ENCODE assay signal across 8 cellular contexts in the genomic region with DNA sequence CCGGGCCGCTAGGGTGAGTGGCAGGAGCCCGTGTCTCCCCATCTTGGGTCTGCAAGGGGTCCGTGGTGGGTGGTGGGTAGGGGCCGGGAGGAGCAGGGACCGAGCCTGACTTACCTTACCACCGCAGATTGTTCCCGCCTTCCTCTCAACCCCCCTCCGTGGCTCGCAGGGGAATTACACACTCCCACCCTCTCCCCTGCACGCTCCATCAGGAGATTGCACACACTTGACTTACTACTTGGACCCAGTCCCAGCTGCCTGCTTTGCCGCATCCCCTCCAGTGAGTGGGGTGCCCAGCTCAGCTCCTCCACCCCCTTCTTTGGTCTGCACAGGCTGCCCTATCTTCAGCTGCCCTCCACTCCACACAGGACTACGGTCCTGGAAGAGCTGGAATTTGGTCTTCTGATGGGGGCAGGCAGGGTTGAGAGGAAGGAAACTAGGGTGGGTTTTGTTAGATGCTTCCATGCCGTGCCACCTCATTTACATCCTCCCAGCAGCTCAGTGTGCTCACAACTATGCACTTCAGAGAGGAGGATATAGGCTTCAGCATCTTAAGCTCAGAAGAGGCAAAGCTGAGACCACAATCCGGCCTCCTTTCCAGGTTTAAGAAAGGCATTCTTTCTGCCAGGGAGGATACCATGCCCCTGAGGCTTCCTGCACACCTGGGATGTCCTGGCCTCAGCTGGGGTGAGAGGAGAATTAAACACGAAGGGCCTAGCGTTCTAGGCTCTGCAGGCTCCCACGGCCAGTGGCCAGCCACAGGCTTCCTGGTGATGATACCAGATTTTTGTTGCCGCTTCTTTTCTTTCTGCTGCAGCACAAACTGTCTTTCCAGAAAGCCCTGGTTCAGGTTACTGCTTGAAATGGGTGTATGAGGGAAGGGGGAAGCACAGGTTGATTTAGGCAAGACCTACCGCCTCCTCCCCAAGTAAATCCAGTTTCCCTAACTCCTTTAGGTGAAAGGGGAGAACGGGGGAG. TPM values are rescaled to one million over a fixed set of nuclear protein-coding genes. Genes with fewer than 3 reads are reported as not detected.
DNase-seq lines count a peak whose midpoint lies in the region; ATAC-seq and TF ChIP-seq lines count a peak whose summit lies in the region.

No MANE protein-coding gene starts in this region.

- WGBS in smooth muscle cell (ENCODE audit: low lambda C conversion rate): 43% methylated on average over 17 of the region's 21 CpGs

- intact Hi-C loops in left colon (cut with DNase I, micrococcal nuclease): no loop called here

- DNase-seq in Peyer's patch (no peak), fibroblast of the aortic adventitia (ENCODE audit: low read depth) (peak; percentile 29), smooth muscle cell (lab: John Stamatoyannopoulos, UW; ENCODE audit: unreplicated experiment) (no peak), left colon (no peak), hippocampal formation (lab: John Stamatoyannopoulos, UW) (no peak)
- no peak for DNase-seq in stimulated activated naive CD4-positive, alpha-beta T cell treated with Interleukin-2 at 50 U/mL for 16 hours (lab: John Stamatoyannopoulos, UW)

- H3K4me3 ChIP-seq in Peyer's patch: peak overlapping the region; percentile 79 to 96 (median 90)
- H3K4me3 ChIP-seq in fibroblast of the aortic adventitia (ENCODE audit: low read depth, low read length): peak overlapping the region; percentile 35
- peak overlapping the region; percentile 64 for H3K4me3 ChIP-seq in smooth muscle cell

- H3K36me3 Mint-ChIP-seq in IgD-negative memory B cell: no peaks in the 10 kb centered on the region

- H3K9me3 Mint-ChIP-seq in IgD-negative memory B cell: peaks cover 0 to 2% (median 0%) of the 10 kb centered on the region in 3 donors

- TF ChIP-seq CTCF in Peyer's patch (IDR thresholded peaks at IDR 0.05) (no peak), fibroblast of the aortic adventitia (IDR thresholded peaks at IDR 0.05; ENCODE audit: insufficient read depth, low read length) (no peak), smooth muscle cell (IDR thresholded peaks at IDR 0.05; ENCODE audit: borderline replicate concordance, insufficient read depth, poor library complexity, severe bottlenecking) (peak; percentile 10)

- H3K79me2 ChIP-seq in smooth muscle cell (ENCODE audit: low read depth): no peaks in the 10 kb centered on the region

- peak overlapping the region; percentile 71 to 95 (median 92) for H3K4me3 Mint-ChIP-seq in IgD-negative memory B cell

- H3K27me3 ChIP-seq in Peyer's patch: no peaks in the 10 kb centered on the region
- H3K27me3 ChIP-seq in smooth muscle cell (ENCODE audit: low read depth): peaks cover 14% of the 10 kb centered on the region

- peaks cover 7% of the 10 kb centered on the region for H3F3A ChIP-seq in smooth muscle cell (ENCODE audit: low read depth)

- H3K27ac ChIP-seq in Peyer's patch: no peak overlapping the region
- H3K27ac ChIP-seq in smooth muscle cell (ENCODE audit: low read depth): no peak overlapping the region

- no peak for TF ChIP-seq POLR2A in Peyer's patch (IDR thresholded peaks at IDR 0.05)

- peaks cover 53% of the 10 kb centered on the region for H4K20me1 ChIP-seq in smooth muscle cell (ENCODE audit: low read depth)

- no peak overlapping the region for H3K9ac ChIP-seq in smooth muscle cell (ENCODE audit: low read depth)

- H3K36me3 ChIP-seq in Peyer's patch (no peaks in the 10 kb centered on the region), smooth muscle cell (ENCODE audit: low read depth) (no peaks in the 10 kb centered on the region)

- peak overlapping the region; percentile 99 for H3K4me2 ChIP-seq in smooth muscle cell

- ATAC-seq in left colon: no peak
- no peak for ATAC-seq in HG02884 (IDR thresholded peaks at IDR 0.05; ENCODE audit: unreplicated experiment)

- H3K27ac Mint-ChIP-seq in IgD-negative memory B cell: peak overlapping the region in 2 of 3 donors; percentile 88 to 89

- no peaks in the 10 kb centered on the region for H3K9me3 ChIP-seq in Peyer's patch
- H3K9me3 ChIP-seq in smooth muscle cell (replicated peaks; ENCODE audit: low read depth): no peaks in the 10 kb centered on the region

- no peaks in the 10 kb centered on the region for H3K27me3 Mint-ChIP-seq in IgD-negative memory B cell

- no peak overlapping the region for H2AFZ ChIP-seq in smooth muscle cell (ENCODE audit: low read depth)

- H3K4me1 ChIP-seq in Peyer's patch: peaks cover 3 to 28% (median 12%) of the 10 kb centered on the region in 4 donors
- H3K4me1 ChIP-seq in smooth muscle cell (ENCODE audit: low read depth): peaks cover 30% of the 10 kb centered on the region

- peaks cover 19 to 28% (median 25%) of the 10 kb centered on the region in 3 donors for H3K4me1 Mint-ChIP-seq in IgD-negative memory B cell

RNA-seq across cellular contexts. Expression of gene KCNC4, which starts 2.3 kb away (rescaled TPM):
- polyA plus RNA-seq in IgD-negative memory B cell (1.8 TPM), smooth muscle cell (5.3 and 6.0 TPM in 2 replicates)
- total RNA-seq in Peyer's patch (10 to 100 TPM in 2 of 4 donors, 1 to 10 TPM in 2; 6.1 to 18.0 (median 10.4) TPM), fibroblast of the aortic adventitia (ENCODE audit: low replicate concordance) (4.7 and 6.8 TPM in 2 replicates), smooth muscle cell (2.0 and 4.6 TPM in 2 replicates), left colon (1 to 10 TPM; 7.0 to 8.1 TPM)

Comparison
In these comparisons a context has a peak if more than half of its experiments do, and no peak if none do; other contexts are left out.
1. H3K4me3 ChIP-seq: peak in every context shown above with its lines; median percentile 90 in Peyer's patch; 64 in smooth muscle cell; 35 in fibroblast of the aortic adventitia.